Comparison of ENCODE assay signal across 34 cellular contexts in genomic region chrX:146604196-146604595, GRCh38.
"Had no signal": no experiment of that assay in that cellular context is flagged by ENCODE, and none has a peak within 500 bp of the region (broad histone marks: within the 10 kb centered on the region; RNA-seq: fewer than 3 reads in every experiment).

No MANE protein-coding gene starts in this region.

- H3K27me3 ChIP-seq: MG63 had no signal

- H3K4me2 ChIP-seq: KMS-11 had no signal

- H3K9me3 ChIP-seq: MG63 had no signal

- H3K36me3 ChIP-seq: MG63 had no signal

- H3K4me3 ChIP-seq: MG63 had no signal

- H3K9ac ChIP-seq: KMS-11 had no signal

- DNase-seq: Karpas-422, Kasumi-1, KG1, MG63, MM.1S, NCI-H1048, NCI-H1092 treated with DMSO at 0.1 percent for 48 hours, NCI-H1105, NCI-H1105 treated with DMSO at 0.1 percent for 48 hours, NCI-H1417, NCI-H1417 treated with DMSO at 0.1 percent for 48 hours, NCI-H1436, NCI-H1436 treated with DMSO at 0.1 percent for 48 hours, NCI-H146, NCI-H1694, NCI-H1694 treated with DMSO at 0.1 percent for 48 hours, NCI-H187, NCI-H187 treated with DMSO at 0.1 percent for 48 hours, NCI-H1930, NCI-H2029, NCI-H2029 treated with DMSO at 0.1 percent for 48 hours, NCI-H2081, NCI-H2081 treated with DMSO at 0.1 percent for 48 hours, NCI-H2107, NCI-H2171, NCI-H2171 treated with DMSO at 0.1 percent for 48 hours, NCI-H2227 treated with DMSO at 0.1 percent for 48 hours, NCI-H226, NCI-H345, NCI-H446, NCI-H446 treated with DMSO at 0.1 percent for 48 hours, NCI-H510A, NCI-H510A treated with DMSO at 0.1 percent for 48 hours had no signal

- H3K27ac ChIP-seq: KMS-11 had no signal
